8 cellular contexts compared by ENCODE assay signal in the genomic region with DNA sequence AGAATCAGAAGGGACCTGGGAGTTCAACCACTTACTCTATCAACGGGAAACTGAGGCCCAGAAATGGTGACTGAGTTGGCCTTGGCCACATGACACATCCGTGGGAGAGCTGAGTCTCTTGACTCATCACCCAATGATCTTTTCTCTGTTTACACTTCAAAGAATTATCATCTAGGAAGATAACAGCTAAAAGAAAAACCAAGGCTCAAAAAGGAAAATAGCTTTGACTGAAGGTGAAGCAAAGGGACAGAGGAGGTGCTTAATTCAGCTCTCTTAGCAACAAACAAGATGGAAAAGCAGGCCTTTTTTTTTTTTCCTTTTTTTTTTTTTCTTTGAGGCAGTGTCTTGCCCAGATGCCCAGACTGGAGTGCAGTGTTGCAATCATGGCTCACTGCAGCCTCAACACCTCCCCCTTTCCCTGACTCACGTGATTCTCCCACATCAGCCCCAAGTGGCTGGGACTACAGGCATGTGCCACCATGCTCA. TPM values are rescaled to one million over a fixed set of nuclear protein-coding genes. Genes with fewer than 3 reads are reported as not detected.
DNase-seq lines count a peak whose midpoint lies in the region; ATAC-seq and TF ChIP-seq lines count a peak whose summit lies in the region.

No MANE protein-coding gene starts in this region.

- peak overlapping the region; percentile 29 for H3K27ac ChIP-seq in mesodermal cell (ENCODE audit: low read depth, low read length, severe bottlenecking)

- peaks cover 3% of the 10 kb centered on the region for H3K4me1 ChIP-seq in mesodermal cell (ENCODE audit: control insufficient read depth, insufficient read depth, low read length, poor library complexity, severe bottlenecking)

- no peak for ATAC-seq in HG03108 (IDR thresholded peaks at IDR 0.05; ENCODE audit: unreplicated experiment)

- intact Hi-C loops in posterior vena cava (cut with DNase I) = no loop called here

- peaks cover 64% of the 10 kb centered on the region for H3K36me3 ChIP-seq in mesodermal cell (ENCODE audit: control insufficient read depth, insufficient read depth, low read length)

- H3K9me3 ChIP-seq in mesodermal cell (ENCODE audit: control insufficient read depth, low read length) = peaks cover 8% of the 10 kb centered on the region

- 100% methylated on average over 1 of the region's 3 CpGs; no CpG with 5 or more reads in 1 of the 2 experiments for WGBS in mesodermal cell (ENCODE audit: insufficient coverage in 2 of 2), 2 experiments

- TF ChIP-seq CTCF in choroid plexus epithelial cell (conservative IDR thresholded peaks at IDR 0.05; ENCODE audit: low read depth, low read length) = no peak

- DNase-seq in Ammon's horn (ENCODE audit: low spot score) (peak; percentile 35), NCI-H2171 treated with DMSO at 0.1 percent for 48 hours (lab: John Stamatoyannopoulos, UW) (peak; percentile 40), choroid plexus epithelial cell (ENCODE audit: low read depth) (peak; percentile 72), DMS114 treated with DMSO at 0.1 percent for 48 hours (lab: John Stamatoyannopoulos, UW; ENCODE audit: unreplicated experiment) (no peak), activated T-cell treated with anti-CD3 and anti-CD28 coated beads for 4 hours (no peak), posterior vena cava (ENCODE audit: low spot score) (no peak)

- H3K4me3 ChIP-seq in choroid plexus epithelial cell (ENCODE audit: low read depth, low read length) (no peak overlapping the region), mesodermal cell (ENCODE audit: extremely low read depth, insufficient read depth, low read length, poor library complexity, severe bottlenecking) (no peak overlapping the region)

RNA-seq across cellular contexts. Expression of gene ERCC4, which starts 16.7 kb away (rescaled TPM):
- polyA plus RNA-seq in mesodermal cell (2013, experiment 1 of 2) = 8.7 TPM
- 5.9 TPM for polyA plus RNA-seq in mesodermal cell (2013, experiment 2 of 2)
- 10 to 100 TPM; 11.1 to 16.5 TPM for total RNA-seq in posterior vena cava

Comparison
In these comparisons a context has a peak if more than half of its experiments do, and no peak if none do; other contexts are left out.
1. DNase-seq: peak in Ammon's horn (single experiment), NCI-H2171 treated with DMSO at 0.1 percent for 48 hours (single experiment) and choroid plexus epithelial cell (single experiment); none in DMS114 treated with DMSO at 0.1 percent for 48 hours (single experiment), activated T-cell treated with anti-CD3 and anti-CD28 coated beads for 4 hours (single experiment) and posterior vena cava (single experiment).